Comparison of ENCODE assay signal across 1 cellular context in genomic region chrX:120568609-120569008, GRCh38.
TF ChIP-seq lines count a peak whose summit lies in the region.

No MANE protein-coding gene starts in this region.

TF ChIP-seq in HepG2, 621 proteins besides CTCF, POLR2A, EP300 and RAD21:
- TF ChIP-seq CENPT (CRISPR knock-in tag; IDR thresholded peaks at IDR 0.05; ENCODE audit: low read depth) (no peak), PRDM15 (CRISPR knock-in tag; IDR thresholded peaks at IDR 0.05) (no peak), ZBTB3 (CRISPR knock-in tag; IDR thresholded peaks at IDR 0.05; ENCODE audit: borderline replicate concordance, low read depth) (no peak), AGO1 (IDR thresholded peaks at IDR 0.05; ENCODE audit: low read depth, low read length, poor library complexity, severe bottlenecking) (no peak), SMAD3 (CRISPR knock-in tag; IDR thresholded peaks at IDR 0.05) (no peak), ZBTB1 (CRISPR knock-in tag; IDR thresholded peaks at IDR 0.05; ENCODE audit: borderline replicate concordance) (no peak), REL (CRISPR knock-in tag; conservative IDR thresholded peaks at IDR 0.05) (no peak), ISL2 (CRISPR knock-in tag; IDR thresholded peaks at IDR 0.05) (0 out of 2 replicates have a peak, but pooled peaks have one; percentile 19), RFX3 (CRISPR knock-in tag; IDR thresholded peaks at IDR 0.05) (no peak), ZNF230 (CRISPR knock-in tag; IDR thresholded peaks at IDR 0.05) (no peak), ARID5B (CRISPR knock-in tag; IDR thresholded peaks at IDR 0.05) (peak; percentile 26; the same call in 1 of the 2 replicates), CHD2 (IDR thresholded peaks at IDR 0.05; ENCODE audit: low read depth, low read length) (no peak), RBAK (CRISPR knock-in tag; IDR thresholded peaks at IDR 0.05) (no peak), ZNF790 (CRISPR knock-in tag; IDR thresholded peaks at IDR 0.05; ENCODE audit: borderline replicate concordance) (no peak), ZNF121 (CRISPR knock-in tag; IDR thresholded peaks at IDR 0.05) (no peak), ZNF292 (CRISPR knock-in tag; IDR thresholded peaks at IDR 0.05; ENCODE audit: borderline replicate concordance, low read depth) (0 out of 2 replicates have a peak, but pooled peaks have one; percentile 27), ZNF503 (CRISPR knock-in tag; IDR thresholded peaks at IDR 0.05) (no peak), SNAI1 (CRISPR knock-in tag; IDR thresholded peaks at IDR 0.05; ENCODE audit: borderline replicate concordance) (no peak), HNF4A (CRISPR knock-in tag; IDR thresholded peaks at IDR 0.05) (peak; percentile 53; the same call in 1 of the 2 replicates), PAXIP1 (CRISPR knock-in tag; conservative IDR thresholded peaks at IDR 0.05) (peak; percentile 58; the same call in 1 of the 2 replicates), HNF4G (IDR thresholded peaks at IDR 0.05; ENCODE audit: borderline replicate concordance, low read depth, low read length) (no peak), HNF4G (CRISPR knock-in tag; IDR thresholded peaks at IDR 0.05; ENCODE audit: borderline replicate concordance, low read depth) (no peak), FOXC1 (CRISPR knock-in tag; IDR thresholded peaks at IDR 0.05; ENCODE audit: borderline replicate concordance) (no peak)
